In the genomic region with DNA sequence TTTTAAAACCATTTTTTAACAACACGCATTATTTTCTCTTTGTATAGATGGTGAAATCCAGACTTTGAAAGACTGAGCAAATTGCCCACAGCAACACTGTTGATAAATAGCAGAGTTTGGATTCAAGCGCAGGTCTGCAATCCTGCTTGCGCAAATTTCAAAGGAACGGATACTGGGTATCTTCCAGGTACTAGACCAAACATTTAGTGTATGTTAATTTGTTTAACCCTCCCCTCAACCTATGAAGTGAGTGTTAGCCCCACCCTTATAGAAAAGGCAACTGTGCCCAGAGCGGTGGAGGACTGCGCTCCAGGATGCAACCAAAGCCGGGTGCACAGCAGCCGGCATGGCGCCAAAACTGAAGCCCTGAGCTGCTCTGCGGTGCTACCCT, we compare ENCODE assay signal across 1 cellular context.
TF ChIP-seq lines count a peak whose summit lies in the region.

No MANE protein-coding gene starts in this region.

TF ChIP-seq in HepG2, 621 proteins besides CTCF, POLR2A, EP300 and RAD21:
- TF ChIP-seq LCORL (IDR thresholded peaks at IDR 0.05) (no peak), LCORL (CRISPR knock-in tag; IDR thresholded peaks at IDR 0.05) (peak; percentile 39; the same call in 1 of the 2 replicates), THAP11 (CRISPR knock-in tag; IDR thresholded peaks at IDR 0.05) (no peak)
- TF ChIP-seq, protein P1, sequence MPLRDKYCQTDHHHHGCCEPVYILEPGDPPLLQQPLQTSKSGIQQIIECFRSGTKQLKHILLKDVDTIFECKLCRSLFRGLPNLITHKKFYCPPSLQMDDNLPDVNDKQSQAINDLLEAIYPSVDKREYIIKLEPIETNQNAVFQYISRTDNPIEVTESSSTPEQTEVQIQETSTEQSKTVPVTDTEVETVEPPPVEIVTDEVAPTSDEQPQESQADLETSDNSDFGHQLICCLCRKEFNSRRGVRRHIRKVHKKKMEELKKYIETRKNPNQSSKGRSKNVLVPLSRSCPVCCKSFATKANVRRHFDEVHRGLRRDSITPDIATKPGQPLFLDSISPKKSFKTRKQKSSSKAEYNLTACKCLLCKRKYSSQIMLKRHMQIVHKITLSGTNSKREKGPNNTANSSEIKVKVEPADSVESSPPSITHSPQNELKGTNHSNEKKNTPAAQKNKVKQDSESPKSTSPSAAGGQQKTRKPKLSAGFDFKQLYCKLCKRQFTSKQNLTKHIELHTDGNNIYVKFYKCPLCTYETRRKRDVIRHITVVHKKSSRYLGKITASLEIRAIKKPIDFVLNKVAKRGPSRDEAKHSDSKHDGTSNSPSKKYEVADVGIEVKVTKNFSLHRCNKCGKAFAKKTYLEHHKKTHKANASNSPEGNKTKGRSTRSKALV (CRISPR knock-in tag; IDR thresholded peaks at IDR 0.05): 0 out of 2 replicates have a peak, but pooled peaks have one; percentile 41
- TF ChIP-seq, protein P2, sequence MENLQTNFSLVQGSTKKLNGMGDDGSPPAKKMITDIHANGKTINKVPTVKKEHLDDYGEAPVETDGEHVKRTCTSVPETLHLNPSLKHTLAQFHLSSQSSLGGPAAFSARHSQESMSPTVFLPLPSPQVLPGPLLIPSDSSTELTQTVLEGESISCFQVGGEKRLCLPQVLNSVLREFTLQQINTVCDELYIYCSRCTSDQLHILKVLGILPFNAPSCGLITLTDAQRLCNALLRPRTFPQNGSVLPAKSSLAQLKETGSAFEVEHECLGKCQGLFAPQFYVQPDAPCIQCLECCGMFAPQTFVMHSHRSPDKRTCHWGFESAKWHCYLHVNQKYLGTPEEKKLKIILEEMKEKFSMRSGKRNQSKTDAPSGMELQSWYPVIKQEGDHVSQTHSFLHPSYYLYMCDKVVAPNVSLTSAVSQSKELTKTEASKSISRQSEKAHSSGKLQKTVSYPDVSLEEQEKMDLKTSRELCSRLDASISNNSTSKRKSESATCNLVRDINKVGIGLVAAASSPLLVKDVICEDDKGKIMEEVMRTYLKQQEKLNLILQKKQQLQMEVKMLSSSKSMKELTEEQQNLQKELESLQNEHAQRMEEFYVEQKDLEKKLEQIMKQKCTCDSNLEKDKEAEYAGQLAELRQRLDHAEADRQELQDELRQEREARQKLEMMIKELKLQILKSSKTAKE (CRISPR knock-in tag; IDR thresholded peaks at IDR 0.05; ENCODE audit: borderline replicate concordance): no peak
- TF ChIP-seq, protein P3, sequence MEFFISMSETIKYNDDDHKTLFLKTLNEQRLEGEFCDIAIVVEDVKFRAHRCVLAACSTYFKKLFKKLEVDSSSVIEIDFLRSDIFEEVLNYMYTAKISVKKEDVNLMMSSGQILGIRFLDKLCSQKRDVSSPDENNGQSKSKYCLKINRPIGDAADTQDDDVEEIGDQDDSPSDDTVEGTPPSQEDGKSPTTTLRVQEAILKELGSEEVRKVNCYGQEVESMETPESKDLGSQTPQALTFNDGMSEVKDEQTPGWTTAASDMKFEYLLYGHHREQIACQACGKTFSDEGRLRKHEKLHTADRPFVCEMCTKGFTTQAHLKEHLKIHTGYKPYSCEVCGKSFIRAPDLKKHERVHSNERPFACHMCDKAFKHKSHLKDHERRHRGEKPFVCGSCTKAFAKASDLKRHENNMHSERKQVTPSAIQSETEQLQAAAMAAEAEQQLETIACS (CRISPR knock-in tag; IDR thresholded peaks at IDR 0.05): no peak
